ENCODE assay signal across 23 cellular contexts in the genomic region with DNA sequence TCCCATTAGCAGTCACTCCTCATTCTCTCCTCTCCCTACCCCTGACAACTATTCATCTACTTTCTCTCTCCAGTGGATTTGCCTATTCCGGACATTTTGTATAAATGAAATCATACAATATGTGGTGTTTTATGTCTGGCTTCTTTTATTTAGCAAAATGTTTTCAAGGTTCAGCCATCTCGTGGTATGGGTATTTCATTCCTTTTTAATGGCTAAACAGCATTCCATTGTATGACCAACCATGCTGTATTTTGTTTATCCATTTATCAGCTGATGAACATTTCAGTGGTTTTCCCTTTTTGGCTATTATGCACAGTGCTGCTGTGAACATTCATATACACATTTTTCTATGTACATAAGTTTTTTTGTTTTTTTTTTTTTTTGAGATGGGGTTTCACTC. TPM values are rescaled to one million over a fixed set of nuclear protein-coding genes. Genes with fewer than 3 reads are reported as not detected.
DNase-seq lines count a peak whose midpoint lies in the region; ATAC-seq and TF ChIP-seq lines count a peak whose summit lies in the region.
"Had no signal": no experiment of that assay in that cellular context is flagged by ENCODE, and none has a peak within 500 bp of the region (broad histone marks: within the 10 kb centered on the region; RNA-seq: fewer than 3 reads in every experiment).

No MANE protein-coding gene starts in this region.

- peak overlapping the region; percentile 78; the same call in 1 of the 2 replicates for H3K4ac ChIP-seq in IMR-90 (ENCODE audit: low read depth, low read length)

- H2AK5ac ChIP-seq in IMR-90 (ENCODE audit: low read depth, low read length): no peak overlapping the region

- H3K9me1 ChIP-seq in IMR-90 (ENCODE audit: insufficient read depth, low read length): peaks cover 8% of the 10 kb centered on the region

- peak overlapping the region; percentile 100 for H2BK5ac ChIP-seq in IMR-90 (ENCODE audit: low read depth, low read length, poor library complexity, severe bottlenecking)

- TF ChIP-seq RAD21 in IMR-90 (IDR thresholded peaks at IDR 0.05; ENCODE audit: low read length): no peak

- H3K18ac ChIP-seq in IMR-90 (ENCODE audit: low read depth, low read length): peak overlapping the region; percentile 98

- H3K4me3 ChIP-seq in AG04450 (ENCODE audit: low read depth, low read length): no peak overlapping the region
- H3K4me3 ChIP-seq in IMR-90 (ENCODE audit: insufficient read depth, low read depth, low read length): no peak overlapping the region; the same call in 1 of the 2 replicates
- H3K4me3 ChIP-seq in cardiac fibroblast (replicated peaks in 1 of 2; ENCODE audit: low read depth in 2 of 2, low read length in 2 of 2): no peak overlapping the region
- H3K4me3 ChIP-seq: right lobe of liver, vagina had no signal

- whole genome bisulfite sequencing in IMR-90 (ENCODE audit: extremely low coverage in 2 of 2, insufficient read length in 1 of 2), 2 experiments: no CpG with 5 or more reads among the region's 2 CpGs

- peaks cover 13 to 24% of the 10 kb centered on the region in 2 experiments; a peak in 3 of 4 replicates for H3K79me1 ChIP-seq in IMR-90 (ENCODE audit: low read depth in 1 of 2, low read length in 2 of 2)

- dilution Hi-C loops in IMR-90 (cut with HindIII; ENCODE audit: low sequenced_read_pairs, unreplicated experiment): no loop called here

- H3K9ac ChIP-seq in IMR-90 (ENCODE audit: low read depth, low read length): peak overlapping the region; percentile 12; the same call in 1 of the 2 replicates

- peak overlapping the region; percentile 12; the same call in 1 of the 3 replicates for H2BK15ac ChIP-seq in IMR-90 (ENCODE audit: low read depth, low read length)

- peak overlapping the region; percentile 3 to 91; a peak in 3 of 4 replicates for H4K8ac ChIP-seq in IMR-90 (ENCODE audit: low read depth in 2 of 2, low read length in 2 of 2)

- peak overlapping the region; percentile 55; the same call in 1 of the 2 replicates for H3K56ac ChIP-seq in IMR-90 (ENCODE audit: extremely low read depth, insufficient read depth, low read length)

- H3K23ac ChIP-seq in IMR-90 (ENCODE audit: low read depth, low read length): peak overlapping the region; percentile 81; the same call in 1 of the 2 replicates

- H3K27me3 ChIP-seq in AG04450 (ENCODE audit: control insufficient read depth, insufficient read depth, low read length) (no peaks in the 10 kb centered on the region), IMR-90 (ENCODE audit: control insufficient read depth, insufficient read depth, low read length) (no peaks in the 10 kb centered on the region)
- H3K27me3 ChIP-seq: right lobe of liver, vagina had no signal

- peak overlapping the region; percentile 55; the same call in 1 of the 2 replicates for H4K91ac ChIP-seq in IMR-90 (ENCODE audit: insufficient read depth, low read depth, low read length)

- CTCF ChIA-PET in AG04450 (lab: Charles Lee): no interaction called here
- CTCF ChIA-PET in IMR-90 (lab: Yijun Ruan, JAX): interaction anchor here (0.7 to 1.2 kb wide), 3 partner anchors 15 to 121 kb away, joined by 3 to 6 read pairs (median 3); no protein-coding TSS in a partner anchor

- POLR2A ChIA-PET in AG04450 (lab: Yijun Ruan, JAX) (interaction anchor here (0.6 to 0.7 kb wide), 5 partner anchors 16 to 287 kb away, joined by 3 to 7 read pairs (median 4); no protein-coding TSS in a partner anchor), IMR-90 (lab: Charles Lee; ENCODE audit: unreplicated experiment) (no interaction called here)

- in situ Hi-C loops in IMR-90 (cut with MboI; ENCODE audit: low sequenced_read_pairs): no loop called here

- no peak for TF ChIP-seq POLR2A in IMR-90 (IDR thresholded peaks at IDR 0.05; ENCODE audit: low read depth, low read length)

- no peaks in the 10 kb centered on the region for H4K20me1 ChIP-seq in IMR-90 (ENCODE audit: insufficient read depth, low read length)

- H3K27ac ChIP-seq in AG04450 (ENCODE audit: low read depth, low read length) (peak overlapping the region; percentile 94), IMR-90 (ENCODE audit: insufficient read depth, low read length) (peak overlapping the region; percentile 96)
- H3K27ac ChIP-seq: epithelial cell of prostate, right lobe of liver, vagina had no signal

- H2AFZ ChIP-seq in IMR-90 (replicated peaks; ENCODE audit: low read length, poor library complexity): no peak overlapping the region

- peak overlapping the region; percentile 77; the same call in 1 of the 2 replicates for H3K14ac ChIP-seq in IMR-90 (replicated peaks; ENCODE audit: low read depth, low read length)

- H3K4me1 ChIP-seq in IMR-90 (ENCODE audit: control insufficient read depth, insufficient read depth, low read length): peaks cover 15% of the 10 kb centered on the region
- H3K4me1 ChIP-seq: vagina had no signal

- peak overlapping the region; percentile 80; the same call in 1 of the 2 replicates for H4K5ac ChIP-seq in IMR-90 (ENCODE audit: low read depth, low read length)

- BruUV-seq in IMR-90 (replicated peaks; lab: Mats Ljungman, UMichigan): no TSS peak

- peak overlapping the region; percentile 90; the same call in 1 of the 2 replicates for H3K4me2 ChIP-seq in IMR-90 (ENCODE audit: low read depth, low read length)

- intact Hi-C loops in IMR-90 (cut with micrococcal nuclease): loop anchor here (1.0 kb wide), 1 partner anchor 73 kb away; no protein-coding TSS in a partner anchor

- H2BK20ac ChIP-seq in IMR-90 (ENCODE audit: low read depth, low read length): peak overlapping the region; percentile 91

- H2BK120ac ChIP-seq in IMR-90 (ENCODE audit: low read depth, low read length): peak overlapping the region; percentile 94

- peak; percentile 90 for ATAC-seq in IMR-90 (ENCODE audit: low read depth)
- no peak for ATAC-seq in HG02840 (IDR thresholded peaks at IDR 0.05; ENCODE audit: low FRiP score, unreplicated experiment)
- ATAC-seq in GM18517 (IDR thresholded peaks at IDR 0.05; ENCODE audit: unreplicated experiment): no peak
- ATAC-seq: activated CD4-positive, alpha-beta T cell treated with anti-CD3 and anti-CD28 coated beads for 36 hours; left lobe of liver; right lobe of liver had no signal

- H3K36me3 ChIP-seq in IMR-90 (ENCODE audit: control insufficient read depth, insufficient read depth, low read length): peaks cover 35% of the 10 kb centered on the region

- no peak overlapping the region for H2AK9ac ChIP-seq in IMR-90 (replicated peaks; ENCODE audit: low read depth, low read length, poor library complexity)

- no peaks in the 10 kb centered on the region for H3K9me3 ChIP-seq in AG04450 (ENCODE audit: control insufficient read depth, insufficient read depth, low read length)
- no peaks in the 10 kb centered on the region for H3K9me3 ChIP-seq in IMR-90 (ENCODE audit: control insufficient read depth, insufficient read depth, low read length)
- H3K9me3 ChIP-seq: right lobe of liver, vagina had no signal

- TF ChIP-seq CTCF in AG04450 (IDR thresholded peaks at IDR 0.05; ENCODE audit: low read depth, low read length) (no peak), IMR-90 (conservative IDR thresholded peaks at IDR 0.05; ENCODE audit: low read depth, low read length) (no peak), cardiac fibroblast (IDR thresholded peaks at IDR 0.05; ENCODE audit: low read depth, low read length) (no peak)

- DNase-seq in AG04450 (ENCODE audit: low read depth, low spot score) (peak; percentile 81), IMR-90 (peak; percentile 91), cardiac fibroblast (ENCODE audit: low read depth in 2 of 2) (peak; percentile 21 to 77), iris pigment epithelial cell (ENCODE audit: low read depth) (peak; percentile 90), ureter (ENCODE audit: low spot score) (no peak)
- no peak for DNase-seq in stimulated activated CD8-positive, alpha-beta memory T cell treated with anti-CD3 and anti-CD28 coated beads, Interleukin-4, amount 100 ng/mL, for 48 hours
- DNase-seq: activated CD4-positive, alpha-beta T cell treated with anti-CD3 and anti-CD28 coated beads for 36 hours; activated effector memory CD4-positive, alpha-beta T cell treated with anti-CD3 and anti-CD28 coated beads, Interleukin-2, amount 50 U/mL, for 16 hours; aorta; COR-L47; cortex of kidney; hippocampal formation; NCI-H2081; NCI-H524 treated with DMSO at 0.1 percent for 48 hours; nucleus accumbens; right lobe of liver; stimulated activated CD4-positive, alpha-beta T cell treated with anti-CD3 and anti-CD28 coated beads, Interleukin-2, amount 100 ng/mL, for 24 hours; T1000 had no signal

TF ChIP-seq in IMR-90, 13 proteins besides CTCF, POLR2A, EP300 and RAD21:
- TF ChIP-seq, protein P1, sequence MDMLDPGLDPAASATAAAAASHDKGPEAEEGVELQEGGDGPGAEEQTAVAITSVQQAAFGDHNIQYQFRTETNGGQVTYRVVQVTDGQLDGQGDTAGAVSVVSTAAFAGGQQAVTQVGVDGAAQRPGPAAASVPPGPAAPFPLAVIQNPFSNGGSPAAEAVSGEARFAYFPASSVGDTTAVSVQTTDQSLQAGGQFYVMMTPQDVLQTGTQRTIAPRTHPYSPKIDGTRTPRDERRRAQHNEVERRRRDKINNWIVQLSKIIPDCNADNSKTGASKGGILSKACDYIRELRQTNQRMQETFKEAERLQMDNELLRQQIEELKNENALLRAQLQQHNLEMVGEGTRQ (IDR thresholded peaks at IDR 0.05; ENCODE audit: low read depth, low read length): peak; percentile 34; the same call in 1 of the 2 replicates
- TF ChIP-seq FOS (IDR thresholded peaks at IDR 0.05; ENCODE audit: low read depth, low read length) (peak; percentile 47; the same call in 1 of the 2 replicates), MAFK (IDR thresholded peaks at IDR 0.05; ENCODE audit: low read depth, low read length) (no peak), RFX5 (IDR thresholded peaks at IDR 0.05; ENCODE audit: low read depth, low read length) (no peak)
TF ChIP-seq in IMR-90: peak in this region for 2.

RNA-seq across cellular contexts. Expression of a gene that starts 34.9 kb away (rescaled TPM):
- polyA plus RNA-seq in AG04450 (2011; rRNA removed) (14.4 and 16.2 TPM in 2 replicates), IMR-90 (2012; rRNA removed) (6.5 and 8.0 TPM in 2 replicates)
- 30.8 and 34.4 TPM in 2 replicates for polyA minus RNA-seq in AG04450 (2011; rRNA and poly(A)+ RNA removed)
- total RNA-seq in IMR-90 (2012; rRNA removed) (20.0 and 23.3 TPM in 2 replicates), ureter (28.0 TPM)
- polyA plus RNA-seq in IMR-90 (2012; cell fraction: cytosol; rRNA removed): 3.3 and 5.3 TPM in 2 replicates
- 2.5 and 8.4 TPM in 2 replicates for polyA plus RNA-seq in IMR-90 (2012; cell fraction: nucleus; rRNA removed; ENCODE audit: low replicate concordance)

RNA-seq across cellular contexts. Expression of a gene that starts 37.8 kb away (rescaled TPM):
- polyA plus RNA-seq in AG04450 (2011; rRNA removed) (26.1 and 32.2 TPM in 2 replicates), IMR-90 (2012; rRNA removed) (17.3 and 18.9 TPM in 2 replicates)
- polyA minus RNA-seq in AG04450 (2011; rRNA and poly(A)+ RNA removed): 14.5 and 18.3 TPM in 2 replicates
- total RNA-seq in IMR-90 (2012; rRNA removed) (40.1 and 41.1 TPM in 2 replicates), ureter (42.2 TPM)
- polyA plus RNA-seq in IMR-90 (2012; cell fraction: cytosol; rRNA removed): 7.5 and 11.5 TPM in 2 replicates
- polyA plus RNA-seq in IMR-90 (2012; cell fraction: nucleus; rRNA removed; ENCODE audit: low replicate concordance): 9.7 and 24.9 TPM in 2 replicates

RNA-seq across cellular contexts. Expression of a gene that starts 37.9 kb away (rescaled TPM):
- 13.9 and 18.0 TPM in 2 replicates for polyA plus RNA-seq in AG04450 (2011; rRNA removed)
- 7.7 and 8.1 TPM in 2 replicates for polyA minus RNA-seq in AG04450 (2011; rRNA and poly(A)+ RNA removed)
- total RNA-seq in IMR-90 (2012; rRNA removed): 7.0 and 17.2 TPM in 2 replicates
- polyA plus RNA-seq in IMR-90 (2012; rRNA removed): 9.1 and 10.2 TPM in 2 replicates
- polyA plus RNA-seq in IMR-90 (2012; cell fraction: cytosol; rRNA removed): 2.7 and 5.5 TPM in 2 replicates
- 1.3 and 11.4 TPM in 2 replicates for polyA plus RNA-seq in IMR-90 (2012; cell fraction: nucleus; rRNA removed; ENCODE audit: low replicate concordance)
- 18.9 TPM for total RNA-seq in ureter

Comparison
In these comparisons a context has a peak if more than half of its experiments do, and no peak if none do; other contexts are left out.
1. DNase-seq: peak in AG04450 (single experiment), IMR-90 (single experiment), cardiac fibroblast (2 of 2) and iris pigment epithelial cell (single experiment); none in ureter (single experiment) and stimulated activated CD8-positive, alpha-beta memory T cell treated with anti-CD3 and anti-CD28 coated beads, Interleukin-4, amount 100 ng/mL, for 48 hours (single experiment).